Comparison of ENCODE assay signal across 9 cellular contexts in the genomic region with DNA sequence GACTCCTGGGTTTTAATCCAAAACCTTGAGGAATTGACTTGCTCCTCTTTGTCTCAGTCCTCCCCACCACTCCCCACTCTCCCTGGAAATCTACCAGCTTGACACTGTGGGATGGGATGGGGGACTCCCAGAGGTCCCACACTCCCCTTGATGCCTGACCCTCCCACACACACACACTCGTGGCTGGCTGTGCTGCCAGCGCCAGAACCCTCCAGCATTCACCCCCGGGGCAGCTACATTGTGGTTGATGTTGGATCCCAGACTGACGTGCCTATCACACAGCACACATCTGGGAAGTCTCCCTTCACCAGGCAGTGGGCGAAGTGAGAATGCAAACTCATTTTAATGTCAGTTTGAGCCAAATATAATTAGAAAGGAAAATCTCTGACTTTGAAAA. TPM values are rescaled to one million over a fixed set of nuclear protein-coding genes. Genes with fewer than 3 reads are reported as not detected.
A peak's percentile ranks its signal among the peaks of the same experiment; 100 is the strongest.
DNase-seq lines count a peak whose midpoint lies in the region; ATAC-seq and TF ChIP-seq lines count a peak whose summit lies in the region.
"Had no signal": no experiment of that assay in that cellular context is flagged by ENCODE, and none has a peak within 500 bp of the region (broad histone marks: within the 10 kb centered on the region; RNA-seq: fewer than 3 reads in every experiment).

No MANE protein-coding gene starts in this region.

- no peak for ATAC-seq in GM18868 (IDR thresholded peaks at IDR 0.05; ENCODE audit: unreplicated experiment)
- no peak for ATAC-seq in activated CD8-positive, alpha-beta memory T cell treated with anti-CD3 and anti-CD28 coated beads, Interleukin-2, amount 10 ng/mL, durations not matched to agents 7 days and 5 days

- H3K27me3 Mint-ChIP-seq in type B pancreatic cell (peaks cover 9% of the 10 kb centered on the region), Calu3 (ENCODE audit: unreplicated experiment) (no peaks in the 10 kb centered on the region)
- peaks cover 14% of the 10 kb centered on the region for H3K27me3 Mint-ChIP-seq in activated CD8-positive, alpha-beta memory T cell treated with anti-CD3 and anti-CD28 coated beads, Interleukin-2, amount 10 ng/mL, durations not matched to agents 7 days and 5 days

- no peak overlapping the region for H3K4me3 ChIP-seq in MG63
- no peak overlapping the region for H3K4me3 ChIP-seq in ectodermal cell (ENCODE audit: insufficient read depth, low read depth, low read length)
- no peak overlapping the region for H3K4me3 ChIP-seq in muscle layer of colon (ENCODE audit: low read depth in 1 of 2, low read length in 2 of 2)

- 63 to 68% methylated on average over 5 of the region's 5 CpGs for WGBS in ectodermal cell, 2 experiments

- H3K4me3 Mint-ChIP-seq in type B pancreatic cell (no peak overlapping the region), Calu3 (ENCODE audit: low read depth, unreplicated experiment) (no peak overlapping the region)
- H3K4me3 Mint-ChIP-seq in activated CD8-positive, alpha-beta memory T cell treated with anti-CD3 and anti-CD28 coated beads, Interleukin-2, amount 10 ng/mL, durations not matched to agents 7 days and 5 days: no peak overlapping the region
- H3K4me3 Mint-ChIP-seq: T-helper 2 cell treated with Interferon-gamma antibody and Interleukin-4, amounts not matched to agents 5 μg/mL and 100 μg/mL, for 36 hours had no signal

- CTCF ChIA-PET in Calu3 (lab: Charles Lee): no interaction called here
- CTCF ChIA-PET in activated CD8-positive, alpha-beta memory T cell treated with anti-CD3 and anti-CD28 coated beads, Interleukin-2, amount 10 ng/mL, durations not matched to agents 7 days and 5 days (lab: Charles Lee): interaction anchor here (1.1 kb wide), 1 partner anchor 11 kb away, joined by 7 read pairs; no protein-coding TSS in a partner anchor

- H3K27ac ChIP-seq in ectodermal cell (ENCODE audit: insufficient read depth, low read depth, low read length, poor library complexity, severe bottlenecking): peak overlapping the region; percentile 96
- peak overlapping the region; percentile 71 for H3K27ac ChIP-seq in muscle layer of colon (ENCODE audit: low read depth, low read length)

- H3K27ac Mint-ChIP-seq in type B pancreatic cell (peak overlapping the region; percentile 87), Calu3 (ENCODE audit: unreplicated experiment) (no peak overlapping the region)
- no peak overlapping the region for H3K27ac Mint-ChIP-seq in activated CD8-positive, alpha-beta memory T cell treated with anti-CD3 and anti-CD28 coated beads, Interleukin-2, amount 10 ng/mL, durations not matched to agents 7 days and 5 days
- H3K27ac Mint-ChIP-seq: T-helper 2 cell treated with Interferon-gamma antibody and Interleukin-4, amounts not matched to agents 5 μg/mL and 100 μg/mL, for 36 hours had no signal

- peaks cover 8% of the 10 kb centered on the region for H3K36me3 Mint-ChIP-seq in type B pancreatic cell
- H3K36me3 Mint-ChIP-seq in Calu3 (ENCODE audit: insufficient read depth, unreplicated experiment): no peaks in the 10 kb centered on the region
- no peaks in the 10 kb centered on the region for H3K36me3 Mint-ChIP-seq in activated CD8-positive, alpha-beta memory T cell treated with anti-CD3 and anti-CD28 coated beads, Interleukin-2, amount 10 ng/mL, durations not matched to agents 7 days and 5 days

- DNase-seq in MG63 (peak; percentile 71), type B pancreatic cell (ENCODE audit: extremely low spot score, unreplicated experiment) (no peak), Calu3 (no peak)
- DNase-seq in activated CD8-positive, alpha-beta memory T cell treated with anti-CD3 and anti-CD28 coated beads, Interleukin-2, amount 10 ng/mL, durations not matched to agents 7 days and 5 days: no peak
- DNase-seq: DND-41 had no signal

- H3K4me1 ChIP-seq in ectodermal cell (ENCODE audit: control insufficient read depth, insufficient read depth, low read length) (peaks cover 84% of the 10 kb centered on the region), muscle layer of colon (ENCODE audit: insufficient read depth, low read length) (peaks cover 91% of the 10 kb centered on the region)

- peaks cover 92% of the 10 kb centered on the region for H3K4me1 Mint-ChIP-seq in type B pancreatic cell (ENCODE audit: unreplicated experiment)
- H3K4me1 Mint-ChIP-seq in Calu3 (ENCODE audit: low read depth, unreplicated experiment): peaks cover 16% of the 10 kb centered on the region
- no peaks in the 10 kb centered on the region for H3K4me1 Mint-ChIP-seq in activated CD8-positive, alpha-beta memory T cell treated with anti-CD3 and anti-CD28 coated beads, Interleukin-2, amount 10 ng/mL, durations not matched to agents 7 days and 5 days

- no peaks in the 10 kb centered on the region for H3K9me3 Mint-ChIP-seq in type B pancreatic cell
- H3K9me3 Mint-ChIP-seq in Calu3 (ENCODE audit: low read depth, unreplicated experiment): no peaks in the 10 kb centered on the region
- H3K9me3 Mint-ChIP-seq in activated CD8-positive, alpha-beta memory T cell treated with anti-CD3 and anti-CD28 coated beads, Interleukin-2, amount 10 ng/mL, durations not matched to agents 7 days and 5 days (ENCODE audit: low read depth): no peaks in the 10 kb centered on the region
- H3K9me3 Mint-ChIP-seq: T-helper 2 cell treated with Interferon-gamma antibody and Interleukin-4, amounts not matched to agents 5 μg/mL and 100 μg/mL, for 36 hours had no signal

- H3K9ac ChIP-seq in muscle layer of colon (ENCODE audit: low read length): peak overlapping the region; percentile 14

- no peak for TF ChIP-seq CTCF in type B pancreatic cell (conservative IDR thresholded peaks at IDR 0.05)
- no peak for TF ChIP-seq CTCF in Calu3 (IDR thresholded peaks at IDR 0.05; ENCODE audit: unreplicated experiment)

- intact Hi-C loops in Calu3 (cut with micrococcal nuclease; ENCODE audit: unreplicated experiment): no loop called here

- BruUV-seq in Calu3 (replicated peaks; lab: Mats Ljungman, UMichigan): no TSS peak

- H3K27me3 ChIP-seq in MG63 (no peaks in the 10 kb centered on the region), ectodermal cell (ENCODE audit: control insufficient read depth, insufficient read depth, low read length, poor library complexity, severe bottlenecking) (no peaks in the 10 kb centered on the region), muscle layer of colon (ENCODE audit: control insufficient read depth in 1 of 2, insufficient read depth in 2 of 2, low read length in 2 of 2) (no peaks in the 10 kb centered on the region)

- peaks cover 49% of the 10 kb centered on the region for H3K36me3 ChIP-seq in MG63
- no peaks in the 10 kb centered on the region for H3K36me3 ChIP-seq in ectodermal cell (ENCODE audit: control insufficient read depth, insufficient read depth, low read length)
- no peaks in the 10 kb centered on the region for H3K36me3 ChIP-seq in muscle layer of colon (ENCODE audit: insufficient read depth, low read length)

- H3K9me3 ChIP-seq in MG63 (no peaks in the 10 kb centered on the region), ectodermal cell (ENCODE audit: control insufficient read depth, low read length) (no peaks in the 10 kb centered on the region), muscle layer of colon (ENCODE audit: low read length) (no peaks in the 10 kb centered on the region)

RNA-seq across cellular contexts. Expression of a gene that starts 10.0 kb away (rescaled TPM):
- total RNA-seq in MG63 (2014; rRNA removed; shearing (Covaris generic); ENCODE audit: low replicate concordance): 25.3 and 26.3 TPM in 2 replicates
- polyA plus RNA-seq in ectodermal cell (2013, experiment 1 of 4): 65.0 TPM
- polyA plus RNA-seq in ectodermal cell (2013, experiment 2 of 4): 86.9 TPM
- polyA plus RNA-seq in ectodermal cell (2013, experiment 3 of 4): 52.1 TPM
- polyA plus RNA-seq in ectodermal cell (2013, experiment 4 of 4): 60.9 TPM
- 15.0 and 51.6 TPM in 2 replicates for total RNA-seq in type B pancreatic cell (ENCODE audit: low replicate concordance)
- total RNA-seq in Calu3 (2022): 19.0 and 31.4 TPM in 2 replicates
- not detected for total RNA-seq in activated CD8-positive, alpha-beta memory T cell treated with anti-CD3 and anti-CD28 coated beads, Interleukin-2, amount 10 ng/mL, durations not matched to agents 7 days and 5 days

Comparison
In these comparisons a context has a peak if more than half of its experiments do, and no peak if none do; other contexts are left out.
1. RNA of a gene that starts 10.0 kb away (total RNA-seq): 15.0 to 51.6 TPM in type B pancreatic cell, 19.0 to 31.4 TPM in Calu3 and 25.3 to 26.3 TPM in MG63; not detected in activated CD8-positive, alpha-beta memory T cell treated with anti-CD3 and anti-CD28 coated beads, Interleukin-2, amount 10 ng/mL, durations not matched to agents 7 days and 5 days; every median in the first group is over 10 times any median in the second.